In genomic region chr11:84819128-84819527, GRCh38 we compare ENCODE assay signal across 16 cellular contexts.
A peak's percentile ranks its signal among the peaks of the same experiment; 100 is the strongest.
DNase-seq lines count a peak whose midpoint lies in the region; ATAC-seq and TF ChIP-seq lines count a peak whose summit lies in the region.
"Had no signal": no experiment of that assay in that cellular context is flagged by ENCODE, and none has a peak within 500 bp of the region (broad histone marks: within the 10 kb centered on the region; RNA-seq: fewer than 3 reads in every experiment).

No MANE protein-coding gene starts in this region.

- DNase-seq in AG10803 (ENCODE audit: low read depth): peak; percentile 24
- DNase-seq in HT-29 (ENCODE audit: low spot score): peak; percentile 4
- peak; percentile 29 for DNase-seq in RPMI7951 (ENCODE audit: low read depth)
- peak in 1 of 2 donors; percentile 23 for DNase-seq in foreskin keratinocyte
- DNase-seq in stimulated activated naive B cell treated with anti-CD40 and anti-IgM and Interleukin-4, amounts not matched to agents 10 μg/mL and 1 μg/mL and 100 μg/mL, for 72 hours: no peak
- DNase-seq in NCI-H226: no peak
- DNase-seq in right lobe of liver: no peak
- DNase-seq in trophoblast cell: no peak
- DNase-seq: activated naive CD4-positive, alpha-beta T cell treated with Interleukin-2 at 50 U/mL for 16 hours; AML-193; HCEC 1CT; NCI-H187; posterior cingulate gyrus; stimulated activated CD4-positive, alpha-beta T cell treated with anti-CD3 and anti-CD28 coated beads, Interleukin-15, amount 100 ng/mL, for 24 hours had no signal

- no peaks in the 10 kb centered on the region for H3K9me3 ChIP-seq in right lobe of liver
- no peaks in the 10 kb centered on the region for H3K9me3 ChIP-seq in trophoblast cell (ENCODE audit: insufficient read depth, low read depth, low read length)
- H3K9me3 ChIP-seq: suprapubic skin had no signal

- whole genome bisulfite sequencing in right lobe of liver (ENCODE audit: insufficient coverage, low coverage, low lambda C conversion rate, missing lambda C conversion rate): 50% methylated on average over 1 of the region's 1 CpG
- no CpG with 5 or more reads among the region's 1 CpG for WGBS in trophoblast cell (ENCODE audit: extremely low coverage, insufficient coverage, insufficient read length)

- no peak overlapping the region for H3K27ac ChIP-seq in foreskin keratinocyte
- no peak overlapping the region for H3K27ac ChIP-seq in right lobe of liver
- H3K27ac ChIP-seq in trophoblast cell (ENCODE audit: low read depth, low read length): no peak overlapping the region
- H3K27ac ChIP-seq: suprapubic skin had no signal

- H3K4me3 ChIP-seq in AG10803 (ENCODE audit: low read length) (no peak overlapping the region), right lobe of liver (no peak overlapping the region), trophoblast cell (ENCODE audit: low read depth, low read length) (no peak overlapping the region)
- H3K4me3 ChIP-seq: K562, suprapubic skin had no signal

- no peak overlapping the region for H3K27ac Mint-ChIP-seq in stimulated activated naive B cell treated with anti-CD40 and anti-IgM and Interleukin-4, amounts not matched to agents 10 μg/mL and 1 μg/mL and 100 μg/mL, for 72 hours

- H4K91ac ChIP-seq in trophoblast cell (ENCODE audit: low read depth, low read length): no peak overlapping the region

- intact Hi-C loops in right lobe of liver (cut with DNase I): no loop called here

- H3K36me3 ChIP-seq in right lobe of liver: no peaks in the 10 kb centered on the region
- H3K36me3 ChIP-seq in trophoblast cell (ENCODE audit: control insufficient read depth in 1 of 2, insufficient read depth in 2 of 2, low read length in 2 of 2): no peaks in the 10 kb centered on the region
- H3K36me3 ChIP-seq: suprapubic skin had no signal

- H2AK5ac ChIP-seq in trophoblast cell (ENCODE audit: low read length): no peak overlapping the region

- H2BK12ac ChIP-seq in trophoblast cell (ENCODE audit: low read length): no peak overlapping the region

- H3K9me3 Mint-ChIP-seq in stimulated activated naive B cell treated with anti-CD40 and anti-IgM and Interleukin-4, amounts not matched to agents 10 μg/mL and 1 μg/mL and 100 μg/mL, for 72 hours: no peaks in the 10 kb centered on the region

- H3K27me3 ChIP-seq in foreskin keratinocyte: no peaks in the 10 kb centered on the region
- no peaks in the 10 kb centered on the region for H3K27me3 ChIP-seq in right lobe of liver
- H3K27me3 ChIP-seq in trophoblast cell (ENCODE audit: insufficient read depth, low read length): no peaks in the 10 kb centered on the region
- H3K27me3 ChIP-seq: suprapubic skin had no signal

- H3K18ac ChIP-seq in trophoblast cell (ENCODE audit: low read length): no peak overlapping the region

- H3K9ac ChIP-seq in trophoblast cell (ENCODE audit: low read length): no peak overlapping the region

- H3K4me3 Mint-ChIP-seq in stimulated activated naive B cell treated with anti-CD40 and anti-IgM and Interleukin-4, amounts not matched to agents 10 μg/mL and 1 μg/mL and 100 μg/mL, for 72 hours: no peak overlapping the region

- no peak overlapping the region for H4K8ac ChIP-seq in trophoblast cell (ENCODE audit: low read depth, low read length)

- TF ChIP-seq CTCF in AG10803 (conservative IDR thresholded peaks at IDR 0.05; ENCODE audit: low read length) (no peak), foreskin keratinocyte (conservative IDR thresholded peaks at IDR 0.05) (no peak), right lobe of liver (IDR thresholded peaks at IDR 0.05) (no peak)

- H3K4me1 ChIP-seq in foreskin keratinocyte (peaks cover 13% of the 10 kb centered on the region), right lobe of liver (no peaks in the 10 kb centered on the region), trophoblast cell (ENCODE audit: control insufficient read depth in 1 of 2, insufficient read depth in 2 of 2, low read length in 2 of 2) (peaks cover 0 to 2% of the 10 kb centered on the region in 2 experiments)
- H3K4me1 ChIP-seq: suprapubic skin had no signal

- H4K12ac ChIP-seq in trophoblast cell (ENCODE audit: low read depth, low read length): no peak overlapping the region

- no peak overlapping the region for H3K23ac ChIP-seq in trophoblast cell (ENCODE audit: low read length)

- no peaks in the 10 kb centered on the region for H3K27me3 Mint-ChIP-seq in stimulated activated naive B cell treated with anti-CD40 and anti-IgM and Interleukin-4, amounts not matched to agents 10 μg/mL and 1 μg/mL and 100 μg/mL, for 72 hours

- no peak overlapping the region for H3K4ac ChIP-seq in trophoblast cell (ENCODE audit: low read depth, low read length)

- no peak overlapping the region for H3K14ac ChIP-seq in trophoblast cell (ENCODE audit: low read length)

- no peaks in the 10 kb centered on the region for H3K36me3 Mint-ChIP-seq in stimulated activated naive B cell treated with anti-CD40 and anti-IgM and Interleukin-4, amounts not matched to agents 10 μg/mL and 1 μg/mL and 100 μg/mL, for 72 hours

- no peaks in the 10 kb centered on the region for H3K79me1 ChIP-seq in trophoblast cell (ENCODE audit: low read length)

- H2AFZ ChIP-seq in trophoblast cell (ENCODE audit: insufficient read depth, low read length, poor library complexity): no peak overlapping the region

- no peak overlapping the region for H2BK120ac ChIP-seq in trophoblast cell (ENCODE audit: insufficient read depth, low read length, poor library complexity)

- peak; percentile 3 for ATAC-seq in foreskin keratinocyte
- ATAC-seq in stimulated activated naive B cell treated with anti-CD40 and anti-IgM and Interleukin-4, amounts not matched to agents 10 μg/mL and 1 μg/mL and 100 μg/mL, for 72 hours (replicated peaks): no peak
- no peak for ATAC-seq in right lobe of liver
- ATAC-seq: K562 had no signal

- no peak overlapping the region for H2BK5ac ChIP-seq in trophoblast cell (ENCODE audit: low read depth, low read length, poor library complexity)

- H3K4me1 Mint-ChIP-seq in stimulated activated naive B cell treated with anti-CD40 and anti-IgM and Interleukin-4, amounts not matched to agents 10 μg/mL and 1 μg/mL and 100 μg/mL, for 72 hours: no peaks in the 10 kb centered on the region

- no peak overlapping the region for H3K4me2 ChIP-seq in trophoblast cell (ENCODE audit: low read length)

- no peak for TF ChIP-seq POLR2A in right lobe of liver (IDR thresholded peaks at IDR 0.05)

- no peaks in the 10 kb centered on the region for H3K79me2 ChIP-seq in trophoblast cell (ENCODE audit: control insufficient read depth, insufficient read depth, low read length, poor library complexity)

Comparison
In these comparisons a context has a peak if more than half of its experiments do, and no peak if none do; other contexts are left out.
1. DNase-seq: peak in AG10803 (single experiment), HT-29 (single experiment) and RPMI7951 (single experiment); none in stimulated activated naive B cell treated with anti-CD40 and anti-IgM and Interleukin-4, amounts not matched to agents 10 μg/mL and 1 μg/mL and 100 μg/mL, for 72 hours (single experiment), NCI-H226 (single experiment), right lobe of liver (0 of 3) and trophoblast cell (0 of 2).